Comparison of ENCODE assay signal across 8 cellular contexts in genomic region chr16:31181102-31181830, GRCh38. TPM values are rescaled to one million over a fixed set of nuclear protein-coding genes. Genes with fewer than 3 reads are reported as not detected.
A peak's percentile ranks its signal among the peaks of the same experiment; 100 is the strongest.
DNase-seq lines count a peak whose midpoint lies in the region; ATAC-seq and TF ChIP-seq lines count a peak whose summit lies in the region.

No MANE protein-coding gene starts in this region.

- peak overlapping the region; percentile 98 for H3K27ac Mint-ChIP-seq in activated CD4-positive, alpha-beta memory T cell treated with anti-CD3 and anti-CD28 coated beads, Interleukin-2, amount 10 ng/mL, durations not matched to agents 7 days and 5 days

- peak overlapping the region; percentile 92 for H3K4me3 ChIP-seq in HUES6 (ENCODE audit: low read depth, low read length)
- peak overlapping the region; percentile 75 to 99 (median 95) for H3K4me3 ChIP-seq in fibroblast of lung (replicated peaks in 1 of 4; ENCODE audit: control extremely low read depth in 1 of 4, insufficient read depth in 1 of 4, low read depth in 3 of 4, low read length in 4 of 4)
- peak overlapping the region; percentile 65 for H3K4me3 ChIP-seq in neuron (ENCODE audit: low read length)

- no peak overlapping the region for H2AFZ ChIP-seq in fibroblast of lung (ENCODE audit: low read length)
- H2AFZ ChIP-seq in neuron (ENCODE audit: low read depth, low read length) = no peak overlapping the region

- peaks cover 61% of the 10 kb centered on the region for H3K36me3 Mint-ChIP-seq in activated CD4-positive, alpha-beta memory T cell treated with anti-CD3 and anti-CD28 coated beads, Interleukin-2, amount 10 ng/mL, durations not matched to agents 7 days and 5 days (ENCODE audit: low read depth)

- peak overlapping the region; percentile 100 for H3K27ac ChIP-seq in HUES6 (ENCODE audit: low read depth, low read length)
- H3K27ac ChIP-seq in fibroblast of lung (ENCODE audit: insufficient read depth, low read length) = peak overlapping the region; percentile 99

- H3K9ac ChIP-seq in HUES6 (ENCODE audit: low read length) (peak overlapping the region; percentile 97), fibroblast of lung (ENCODE audit: insufficient read depth, low read length) (peak overlapping the region; percentile 98)

- H3K9me3 ChIP-seq in HUES6 (ENCODE audit: control insufficient read depth, insufficient read depth, low read depth, low read length) = no peaks in the 10 kb centered on the region
- no peaks in the 10 kb centered on the region for H3K9me3 ChIP-seq in fibroblast of lung (ENCODE audit: control insufficient read depth, insufficient read depth, low read depth, low read length)
- no peaks in the 10 kb centered on the region for H3K9me3 ChIP-seq in neuron (ENCODE audit: low read length)

- H3K4me2 ChIP-seq in fibroblast of lung (ENCODE audit: extremely low read depth, insufficient read depth, low read length) = peak overlapping the region; percentile 87

- no peaks in the 10 kb centered on the region for H3K27me3 ChIP-seq in HUES6 (ENCODE audit: control insufficient read depth, insufficient read depth, low read length)
- no peaks in the 10 kb centered on the region for H3K27me3 ChIP-seq in fibroblast of lung (ENCODE audit: control insufficient read depth, insufficient read depth, low read length)
- no peaks in the 10 kb centered on the region for H3K27me3 ChIP-seq in neuron (ENCODE audit: insufficient read depth, low read length)

- peak overlapping the region; percentile 93 for H3K4me3 Mint-ChIP-seq in activated CD4-positive, alpha-beta memory T cell treated with anti-CD3 and anti-CD28 coated beads, Interleukin-2, amount 10 ng/mL, durations not matched to agents 7 days and 5 days

- H3K36me3 ChIP-seq in HUES6 (ENCODE audit: control insufficient read depth, insufficient read depth, low read length) (peaks cover 51% of the 10 kb centered on the region), fibroblast of lung (ENCODE audit: control insufficient read depth, insufficient read depth, low read length) (peaks cover 25% of the 10 kb centered on the region), neuron (ENCODE audit: insufficient read depth, low read length) (peaks cover 40% of the 10 kb centered on the region)

- no peak for TF ChIP-seq CTCF in fibroblast of lung (conservative IDR thresholded peaks at IDR 0.05 in 1 of 2, IDR thresholded peaks at IDR 0.05 in 1 of 2; ENCODE audit: low read depth in 1 of 2, low read length in 2 of 2)

- H3K79me2 ChIP-seq in fibroblast of lung (ENCODE audit: control insufficient read depth, insufficient read depth, low read length) = peaks cover 61% of the 10 kb centered on the region

- H3K9me3 Mint-ChIP-seq in activated CD4-positive, alpha-beta memory T cell treated with anti-CD3 and anti-CD28 coated beads, Interleukin-2, amount 10 ng/mL, durations not matched to agents 7 days and 5 days = no peaks in the 10 kb centered on the region

- CTCF ChIA-PET in activated CD4-positive, alpha-beta memory T cell treated with anti-CD3 and anti-CD28 coated beads, Interleukin-2, amount 10 ng/mL, durations not matched to agents 7 days and 5 days (lab: Charles Lee) = interaction anchor here (0.9 to 2.9 kb wide), 4 partner anchors 19 to 275 kb away, joined by 3 to 13 read pairs (median 4); partner anchors contain the start of gene KAT8

- H3K4me1 Mint-ChIP-seq in activated CD4-positive, alpha-beta memory T cell treated with anti-CD3 and anti-CD28 coated beads, Interleukin-2, amount 10 ng/mL, durations not matched to agents 7 days and 5 days = peaks cover 67% of the 10 kb centered on the region

- POLR2A ChIA-PET in activated CD4-positive, alpha-beta memory T cell treated with anti-CD3 and anti-CD28 coated beads, Interleukin-2, amount 10 ng/mL, durations not matched to agents 7 days and 5 days (lab: Charles Lee) = interaction anchor here (0.7 to 6.9 kb wide), 40 partner anchors 10 to 696 kb away, joined by 3 to 96 read pairs (median 7); partner anchors contain the start of genes ARMC5, KAT8, PYCARD and PYDC1

- DNase-seq in AG08395 (ENCODE audit: low spot score) (peak; percentile 34), fibroblast of lung (ENCODE audit: low read depth in 2 of 2) (peak; percentile 29 to 37), Ammon's horn (ENCODE audit: low spot score) (no peak)
- peak; percentile 49 for DNase-seq in activated CD4-positive, alpha-beta memory T cell treated with anti-CD3 and anti-CD28 coated beads, Interleukin-2, amount 10 ng/mL, durations not matched to agents 7 days and 5 days

- peaks cover 6% of the 10 kb centered on the region for H4K20me1 ChIP-seq in fibroblast of lung (ENCODE audit: control insufficient read depth, extremely low read depth, insufficient read depth, low read length)

- peaks cover 2% of the 10 kb centered on the region for H3K27me3 Mint-ChIP-seq in activated CD4-positive, alpha-beta memory T cell treated with anti-CD3 and anti-CD28 coated beads, Interleukin-2, amount 10 ng/mL, durations not matched to agents 7 days and 5 days

- H3K4me1 ChIP-seq in HUES6 (ENCODE audit: control insufficient read depth, insufficient read depth, low read length) (peaks cover 7% of the 10 kb centered on the region; the same call in 1 of the 2 replicates), fibroblast of lung (ENCODE audit: control insufficient read depth, extremely low read depth, insufficient read depth, low read length) (peaks cover 10% of the 10 kb centered on the region), neuron (ENCODE audit: insufficient read depth, low read length) (peaks cover 30% of the 10 kb centered on the region)

- ATAC-seq in GM19397 (IDR thresholded peaks at IDR 0.05; ENCODE audit: unreplicated experiment) (no peak), GM21825 (IDR thresholded peaks at IDR 0.05; ENCODE audit: unreplicated experiment) (no peak)

RNA-seq across cellular contexts. Expression of gene FUS, which starts 1.3 kb away (rescaled TPM):
- total RNA-seq in activated CD4-positive, alpha-beta memory T cell treated with anti-CD3 and anti-CD28 coated beads, Interleukin-2, amount 10 ng/mL, durations not matched to agents 7 days and 5 days = 100 to 1,000 TPM; 386 to 397 TPM
- total RNA-seq in fibroblast of lung = 34.4 and 44.3 TPM in 2 replicates
- polyA plus RNA-seq in fibroblast of lung = 199 and 263 TPM in 2 replicates
- polyA plus RNA-seq in fibroblast of lung (2012) = 506 and 756 TPM in 2 replicates
- polyA minus RNA-seq in fibroblast of lung (ENCODE audit: low replicate concordance) = 213 and 344 TPM in 2 replicates

RNA-seq across cellular contexts. Expression of gene PYCARD, which starts 21.3 kb away (rescaled TPM):
- total RNA-seq in activated CD4-positive, alpha-beta memory T cell treated with anti-CD3 and anti-CD28 coated beads, Interleukin-2, amount 10 ng/mL, durations not matched to agents 7 days and 5 days = 100 to 1,000 TPM in 1 of 2 experiments, 10 to 100 TPM in 1; 96.1 to 102 TPM
- total RNA-seq in fibroblast of lung = 103 and 109 TPM in 2 replicates
- polyA plus RNA-seq in fibroblast of lung = 15.4 and 18.4 TPM in 2 replicates
- 53.1 and 63.1 TPM in 2 replicates for polyA plus RNA-seq in fibroblast of lung (2012)
- polyA minus RNA-seq in fibroblast of lung (ENCODE audit: low replicate concordance) = 35.5 and 81.3 TPM in 2 replicates

RNA-seq across cellular contexts. Expression of gene PRSS36, which starts 31.4 kb away (rescaled TPM):
- under 1 TPM; 0.58 to 0.85 TPM for total RNA-seq in activated CD4-positive, alpha-beta memory T cell treated with anti-CD3 and anti-CD28 coated beads, Interleukin-2, amount 10 ng/mL, durations not matched to agents 7 days and 5 days
- total RNA-seq in fibroblast of lung = 0.17 TPM in 1 of 2 replicates, not detected in the other
- polyA plus RNA-seq in fibroblast of lung = 0.10 and 0.20 TPM in 2 replicates
- 0.06 and 0.43 TPM in 2 replicates for polyA plus RNA-seq in fibroblast of lung (2012)
- polyA minus RNA-seq in fibroblast of lung (ENCODE audit: low replicate concordance) = not detected in 2 replicates

RNA-seq across cellular contexts. Expression of gene TRIM72, which starts 32.7 kb away (rescaled TPM):
- under 1 TPM; 0.03 to 0.05 TPM for total RNA-seq in activated CD4-positive, alpha-beta memory T cell treated with anti-CD3 and anti-CD28 coated beads, Interleukin-2, amount 10 ng/mL, durations not matched to agents 7 days and 5 days
- under 0.01 TPM in 1 of 2 replicates, not detected in the other for total RNA-seq in fibroblast of lung
- polyA plus RNA-seq in fibroblast of lung = not detected in 2 replicates
- polyA plus RNA-seq in fibroblast of lung (2012) = not detected in 2 replicates
- polyA minus RNA-seq in fibroblast of lung (ENCODE audit: low replicate concordance) = not detected in 2 replicates

RNA-seq across cellular contexts. Expression of gene PYDC1, which starts 35.7 kb away (rescaled TPM):
- not detected for total RNA-seq in activated CD4-positive, alpha-beta memory T cell treated with anti-CD3 and anti-CD28 coated beads, Interleukin-2, amount 10 ng/mL, durations not matched to agents 7 days and 5 days
- not detected in 2 replicates for total RNA-seq in fibroblast of lung
- not detected in 2 replicates for polyA plus RNA-seq in fibroblast of lung
- polyA plus RNA-seq in fibroblast of lung (2012) = not detected in 2 replicates
- polyA minus RNA-seq in fibroblast of lung (ENCODE audit: low replicate concordance) = not detected in 2 replicates
